ENCODE assay signal across 1 cellular context in genomic region chr19:42216653-42217521, GRCh38.
TF ChIP-seq lines count a peak whose summit lies in the region.

No MANE protein-coding gene starts in this region.

TF ChIP-seq in K562, 482 proteins besides CTCF, POLR2A, EP300 and RAD21 (continues in another document):
- TF ChIP-seq E2F6 (IDR thresholded peaks at IDR 0.05; ENCODE audit: borderline replicate concordance in 1 of 2, extremely low read depth in 1 of 2, insufficient read depth in 1 of 2, insufficient read length in 1 of 2, low read depth in 1 of 2, low read length in 1 of 2, poor library complexity in 1 of 2, severe bottlenecking in 1 of 2) = peak in 1 of 2 experiments; percentile 50
- no peak for TF ChIP-seq ZNF384 (IDR thresholded peaks at IDR 0.05; ENCODE audit: low read depth, low read length)
- TF ChIP-seq THRAP3 (IDR thresholded peaks at IDR 0.05; ENCODE audit: borderline replicate concordance) = no peak
- TF ChIP-seq ZNF511 (CRISPR knock-in tag; IDR thresholded peaks at IDR 0.05) = no peak
- TF ChIP-seq GATAD2B (IDR thresholded peaks at IDR 0.05; ENCODE audit: borderline replicate concordance) = no peak
- peak in 1 of 2 experiments; percentile 51; a peak in 1 of 4 replicates for TF ChIP-seq SIN3A (IDR thresholded peaks at IDR 0.05; ENCODE audit: borderline replicate concordance in 2 of 2, control insufficient read depth in 1 of 2, low read depth in 2 of 2, low read length in 2 of 2)
- TF ChIP-seq ZMIZ1 (IDR thresholded peaks at IDR 0.05; ENCODE audit: low read depth in 2 of 2, low read length in 2 of 2) = no peak
- no peak for TF ChIP-seq CTBP1 (IDR thresholded peaks at IDR 0.05; ENCODE audit: borderline replicate concordance)
- no peak for TF ChIP-seq USF1 (CRISPR knock-in tag; IDR thresholded peaks at IDR 0.05)
- no peak for TF ChIP-seq GABPB2 (CRISPR knock-in tag; conservative IDR thresholded peaks at IDR 0.05)
- no peak for TF ChIP-seq CLOCK (CRISPR knock-in tag; IDR thresholded peaks at IDR 0.05; ENCODE audit: borderline replicate concordance)
- no peak for TF ChIP-seq TSHZ1 (CRISPR knock-in tag; IDR thresholded peaks at IDR 0.05)
- TF ChIP-seq NFE2L1 (tag; IDR thresholded peaks at IDR 0.05; ENCODE audit: borderline replicate concordance, low read depth) = no peak
- TF ChIP-seq YY1 (IDR thresholded peaks at IDR 0.05; ENCODE audit: borderline replicate concordance in 1 of 3, control insufficient read depth in 1 of 3, extremely low read depth in 1 of 3, insufficient read depth in 3 of 3, insufficient read length in 1 of 3, insufficient replicate concordance in 2 of 3, low read depth in 1 of 3, low read length in 2 of 3) = no peak
- TF ChIP-seq CREB5 (CRISPR knock-in tag; IDR thresholded peaks at IDR 0.05) = no peak
- peak; percentile 91 for TF ChIP-seq ATF7 (IDR thresholded peaks at IDR 0.05)
- 0 out of 2 replicates have a peak, but pooled peaks have one; percentile 56 for TF ChIP-seq ZNF263 (CRISPR knock-in tag; IDR thresholded peaks at IDR 0.05; ENCODE audit: borderline replicate concordance)
- no peak; the same call in 1 of the 2 replicates for TF ChIP-seq MEF2D (tag; conservative IDR thresholded peaks at IDR 0.05; ENCODE audit: low read depth)
- TF ChIP-seq ZNF395 (CRISPR knock-in tag; IDR thresholded peaks at IDR 0.05) = no peak
- TF ChIP-seq TAF1 (IDR thresholded peaks at IDR 0.05; ENCODE audit: control insufficient read depth, extremely low read depth, insufficient read depth, low read length, severe bottlenecking) = no peak
- peak; percentile 65; the same call in 1 of the 2 replicates for TF ChIP-seq CREB3L1 (IDR thresholded peaks at IDR 0.05; ENCODE audit: borderline replicate concordance, low read depth)
- no peak for TF ChIP-seq NBN (IDR thresholded peaks at IDR 0.05; ENCODE audit: low read depth)
- no peak for TF ChIP-seq EZH2 (IDR thresholded peaks at IDR 0.05; ENCODE audit: borderline replicate concordance, low read depth, low read length)
- no peak for TF ChIP-seq KDM2B (CRISPR knock-in tag; IDR thresholded peaks at IDR 0.05)
- peak; percentile 47 for TF ChIP-seq SAP30 (IDR thresholded peaks at IDR 0.05; ENCODE audit: borderline replicate concordance, insufficient read depth, low read depth, low read length, poor library complexity, severe bottlenecking)
- 0 out of 2 replicates have a peak, but pooled peaks have one; percentile 21 for TF ChIP-seq MED1 (CRISPR knock-in tag; IDR thresholded peaks at IDR 0.05; ENCODE audit: borderline replicate concordance)
- TF ChIP-seq RNF2 (IDR thresholded peaks at IDR 0.05) = no peak
- no peak for TF ChIP-seq PRPF4 (IDR thresholded peaks at IDR 0.05; ENCODE audit: insufficient read depth, low read depth, low read length, poor library complexity, severe bottlenecking)
- TF ChIP-seq KAT2B (IDR thresholded peaks at IDR 0.05; ENCODE audit: low read depth, low read length) = no peak
- no peak for TF ChIP-seq ZBTB17 (CRISPR knock-in tag; IDR thresholded peaks at IDR 0.05)
- no peak for TF ChIP-seq CBX2 (IDR thresholded peaks at IDR 0.05; ENCODE audit: insufficient read depth, low read length, poor library complexity, severe bottlenecking)
- no peak for TF ChIP-seq ZNF609 (CRISPR knock-in tag; IDR thresholded peaks at IDR 0.05; ENCODE audit: borderline replicate concordance)
